Comparison of ENCODE assay signal across 8 cellular contexts in the genomic region with DNA sequence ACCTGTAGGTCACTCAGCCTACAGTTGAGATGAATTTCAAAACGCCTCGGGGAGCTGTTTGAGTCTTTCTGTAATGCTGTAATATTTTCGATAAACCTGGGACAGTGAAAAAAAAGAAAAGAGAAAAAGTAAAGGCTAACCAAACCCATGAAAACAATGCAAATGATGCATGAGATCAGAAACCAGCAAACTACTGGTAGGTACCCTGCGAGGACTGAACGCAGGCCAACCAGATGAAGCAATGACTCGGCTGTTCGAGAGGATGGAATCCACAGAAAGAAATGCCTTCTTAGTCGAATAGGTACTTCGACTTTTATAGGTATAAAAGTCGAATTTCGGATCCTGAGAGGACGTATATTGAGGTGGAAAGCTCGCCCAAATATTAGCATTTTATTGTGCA. TPM values are rescaled to one million over a fixed set of nuclear protein-coding genes. Genes with fewer than 3 reads are reported as not detected.
A peak's percentile ranks its signal among the peaks of the same experiment; 100 is the strongest.
DNase-seq lines count a peak whose midpoint lies in the region; TF ChIP-seq lines count a peak whose summit lies in the region.

No MANE protein-coding gene starts in this region.

- H3K36me3 ChIP-seq in OCI-LY7 (ENCODE audit: insufficient read depth, low read length) (peaks cover 25% of the 10 kb centered on the region), mucosa of rectum (ENCODE audit: control insufficient read depth in 2 of 2, insufficient read depth in 2 of 2, low read length in 2 of 2) (no peaks in the 10 kb centered on the region)

- peak overlapping the region; percentile 99 for H2AFZ ChIP-seq in OCI-LY7 (ENCODE audit: low read length)

- DNase-seq in NOMO-1 treated with DMSO at 0.1 percent for 48 hours (lab: John Stamatoyannopoulos, UW; ENCODE audit: unreplicated experiment), result peak; percentile 29
- no peak for DNase-seq in NOMO-1 treated with dmso at 0.1 percent for 144 hours (lab: John Stamatoyannopoulos, UW; ENCODE audit: unreplicated experiment)
- peak; percentile 61 for DNase-seq in OCI-LY7 (ENCODE audit: low spot score)
- no peak for DNase-seq in dorsolateral prefrontal cortex
- DNase-seq in COR-L47 (lab: John Stamatoyannopoulos, UW), result no peak
- DNase-seq in DMS79 (lab: John Stamatoyannopoulos, UW), result no peak
- no peak for DNase-seq in NCI-H1417 treated with DMSO at 0.1 percent for 48 hours (lab: John Stamatoyannopoulos, UW)

- peaks cover 11% of the 10 kb centered on the region for H4K20me1 ChIP-seq in OCI-LY7 (ENCODE audit: insufficient read depth, low read length)

- H3K9me3 ChIP-seq in OCI-LY7 (ENCODE audit: low read length) (peaks cover 5% of the 10 kb centered on the region; the same call in 1 of the 2 replicates), mucosa of rectum (ENCODE audit: control insufficient read depth in 2 of 2, low read length in 2 of 2) (no peaks in the 10 kb centered on the region)

- peak overlapping the region; percentile 60 for H3K27ac ChIP-seq in OCI-LY7 (ENCODE audit: low read depth, low read length, poor library complexity, severe bottlenecking)
- H3K27ac ChIP-seq in dorsolateral prefrontal cortex, result peak overlapping the region in 44 of 59 donors; percentile 4 to 86 (median 58)
- H3K27ac ChIP-seq in mucosa of rectum (ENCODE audit: low read depth in 2 of 2, low read length in 2 of 2), result peak overlapping the region in 1 of 2 donors; percentile 32

- no peaks in the 10 kb centered on the region for H3K9me2 ChIP-seq in OCI-LY7 (ENCODE audit: insufficient read depth, low read length)

- H3K4me1 ChIP-seq in OCI-LY7 (ENCODE audit: insufficient read depth, low read length, poor library complexity, severe bottlenecking) (peaks cover 21% of the 10 kb centered on the region), mucosa of rectum (ENCODE audit: control insufficient read depth in 2 of 2, insufficient read depth in 2 of 2, low read length in 2 of 2) (peaks cover 12 to 14% of the 10 kb centered on the region in 2 donors)

- intact Hi-C loops in OCI-LY7 (cut with micrococcal nuclease; ENCODE audit: unreplicated experiment), result loop anchor here (5.0 kb wide), 1 partner anchor 454 kb away; the partner anchor contains the start of gene CPD
- intact Hi-C loops in dorsolateral prefrontal cortex (cut with DNase I), result loop anchor here in 1 of 2 donors (10.0 kb wide), 1 partner anchor 1034 kb away; no protein-coding TSS in a partner anchor

- no peaks in the 10 kb centered on the region for H3K27me3 ChIP-seq in dorsolateral prefrontal cortex
- no peaks in the 10 kb centered on the region for H3K27me3 ChIP-seq in mucosa of rectum (ENCODE audit: control insufficient read depth in 2 of 2, insufficient read depth in 2 of 2, low read length in 2 of 2)

- TSS peak; percentile 99 for BruUV-seq in OCI-LY7 (replicated peaks; lab: Mats Ljungman, UMichigan)

- peak overlapping the region; percentile 88 for H3K4me2 ChIP-seq in OCI-LY7 (ENCODE audit: low read length)

- no peak for TF ChIP-seq CTCF in OCI-LY7 (conservative IDR thresholded peaks at IDR 0.05; ENCODE audit: low read length)
- TF ChIP-seq CTCF in dorsolateral prefrontal cortex (IDR thresholded peaks at IDR 0.05 in 54 of 56, conservative IDR thresholded peaks at IDR 0.05 in 2 of 56; ENCODE audit: low read depth in 1 of 56, partially characterized antibody in 56 of 56), result no peak

- POLR2A ChIA-PET in OCI-LY7 (lab: Charles Lee), result interaction anchor here (0.6 to 0.7 kb wide), 2 partner anchors 20 to 491 kb away, joined by 3 read pairs; no protein-coding TSS in a partner anchor

- H3K9ac ChIP-seq in mucosa of rectum (ENCODE audit: low read depth in 1 of 2, low read length in 2 of 2), result peak overlapping the region; percentile 70 to 81

- CTCF ChIA-PET in OCI-LY7 (lab: Charles Lee; ENCODE audit: unreplicated experiment), result no interaction called here

- H3K4me3 ChIP-seq in OCI-LY7 (ENCODE audit: low read depth, low read length, poor library complexity, severe bottlenecking), result peak overlapping the region; percentile 81
- peak overlapping the region; percentile 59 to 99 (median 84) for H3K4me3 ChIP-seq in dorsolateral prefrontal cortex
- peak overlapping the region; percentile 84 to 91 for H3K4me3 ChIP-seq in mucosa of rectum (ENCODE audit: low read length in 2 of 2)

- peaks cover 49% of the 10 kb centered on the region for H3K79me2 ChIP-seq in OCI-LY7 (ENCODE audit: insufficient read depth, low read depth, low read length)

RNA-seq across cellular contexts. Expression of gene ATAD5, which starts 0.5 kb away (rescaled TPM):
- 20.9 and 21.4 TPM in 2 replicates for total RNA-seq in OCI-LY7 (2014; rRNA removed; shearing (Covaris generic))
- total RNA-seq in OCI-LY7 (2022) (35.9 and 40.9 TPM in 2 replicates), dorsolateral prefrontal cortex (1 to 10 TPM; 1.3 to 4.1 (median 2.3) TPM)

RNA-seq across cellular contexts. Expression of gene CRLF3, which starts 6.8 kb away (rescaled TPM):
- 26.4 and 29.4 TPM in 2 replicates for total RNA-seq in OCI-LY7 (2014; rRNA removed; shearing (Covaris generic))
- total RNA-seq in OCI-LY7 (2022) (45.3 and 51.4 TPM in 2 replicates), dorsolateral prefrontal cortex (10 to 100 TPM in 94 of 120 experiments, 1 to 10 TPM in 26; 5.6 to 17.2 (median 11.7) TPM)

Comparison
In these comparisons a context has a peak if more than half of its experiments do, and no peak if none do; other contexts are left out.
1. DNase-seq: peak in NOMO-1 treated with DMSO at 0.1 percent for 48 hours (single experiment) and OCI-LY7 (single experiment); none in NOMO-1 treated with dmso at 0.1 percent for 144 hours (single experiment), dorsolateral prefrontal cortex (0 of 10), COR-L47 (single experiment), DMS79 (single experiment) and NCI-H1417 treated with DMSO at 0.1 percent for 48 hours (single experiment).
2. RNA of gene ATAD5, which starts 0.5 kb away (total RNA-seq): 20.9 to 40.9 TPM in OCI-LY7; 1.3 to 4.1 TPM in dorsolateral prefrontal cortex; every median in the first group is over 4 times any median in the second.
3. Peak in every context shown above with its lines, with median percentiles within 50 percentile points of each other: H3K4me3 ChIP-seq.